1 cellular context compared by ENCODE assay signal in the genomic region with DNA sequence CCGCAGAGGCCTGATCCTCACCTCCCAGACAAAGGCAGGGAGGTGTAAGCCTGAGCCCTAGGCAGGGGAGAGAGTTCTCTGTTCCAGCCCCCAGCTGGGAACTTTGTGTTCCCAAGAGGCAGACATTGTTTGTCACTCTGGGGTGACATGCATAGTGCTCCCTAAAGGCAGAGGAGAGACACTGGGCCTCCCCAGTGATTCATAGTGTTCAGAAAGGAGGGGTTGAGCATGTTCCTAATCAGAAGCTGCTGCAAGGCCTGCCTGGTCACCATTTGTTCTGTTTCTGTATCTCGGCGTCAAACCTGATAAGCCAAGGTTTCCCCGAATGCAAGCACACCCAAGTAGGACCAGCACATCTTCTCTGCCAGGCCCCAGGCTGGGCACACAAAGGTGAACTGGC.
TF ChIP-seq lines count a peak whose summit lies in the region.

No MANE protein-coding gene starts in this region.

TF ChIP-seq in GM12878, 131 proteins besides CTCF, POLR2A, EP300 and RAD21:
- TF ChIP-seq ZBTB11 (CRISPR knock-in tag; IDR thresholded peaks at IDR 0.05) (no peak), STAT3 (IDR thresholded peaks at IDR 0.05; ENCODE audit: low read depth, low read length) (no peak), BCL11A (IDR thresholded peaks at IDR 0.05; ENCODE audit: low read depth, low read length) (no peak), CEBPB (IDR thresholded peaks at IDR 0.05; ENCODE audit: borderline replicate concordance in 1 of 2, low read depth in 2 of 2, low read length in 2 of 2) (no peak), IKZF2 (IDR thresholded peaks at IDR 0.05) (no peak)
- TF ChIP-seq, protein P1, sequence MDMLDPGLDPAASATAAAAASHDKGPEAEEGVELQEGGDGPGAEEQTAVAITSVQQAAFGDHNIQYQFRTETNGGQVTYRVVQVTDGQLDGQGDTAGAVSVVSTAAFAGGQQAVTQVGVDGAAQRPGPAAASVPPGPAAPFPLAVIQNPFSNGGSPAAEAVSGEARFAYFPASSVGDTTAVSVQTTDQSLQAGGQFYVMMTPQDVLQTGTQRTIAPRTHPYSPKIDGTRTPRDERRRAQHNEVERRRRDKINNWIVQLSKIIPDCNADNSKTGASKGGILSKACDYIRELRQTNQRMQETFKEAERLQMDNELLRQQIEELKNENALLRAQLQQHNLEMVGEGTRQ (IDR thresholded peaks at IDR 0.05; ENCODE audit: borderline replicate concordance, low read depth, low read length): no peak
